In the genomic region with DNA sequence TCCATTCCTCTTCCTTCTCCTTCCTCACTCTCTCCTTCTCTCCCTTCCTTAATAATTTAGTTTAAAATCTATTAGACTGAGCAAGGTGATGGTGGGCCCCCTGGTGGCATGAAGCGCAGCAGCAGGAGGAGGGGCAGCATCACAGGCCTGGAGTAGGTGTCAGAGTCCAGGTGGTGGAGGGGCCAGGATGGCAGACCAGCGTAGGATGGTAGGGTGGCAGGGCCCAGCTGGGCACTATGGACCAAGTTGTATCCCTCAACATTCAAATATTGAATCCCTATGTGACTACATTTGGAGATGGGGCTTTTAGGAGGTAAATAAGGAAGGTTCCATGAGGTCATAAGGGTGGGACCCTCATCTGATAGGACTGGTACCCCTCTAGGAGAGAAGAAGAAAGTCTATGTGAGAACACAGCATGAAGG, we compare ENCODE assay signal across 8 cellular contexts.
A peak's percentile ranks its signal among the peaks of the same experiment; 100 is the strongest.
DNase-seq lines count a peak whose midpoint lies in the region; ATAC-seq, FAIRE-seq and TF ChIP-seq lines count a peak whose summit lies in the region.

No MANE protein-coding gene starts in this region.

- TF ChIP-seq POLR2A in thyroid gland (IDR thresholded peaks at IDR 0.05) (no peak), GM12892 (IDR thresholded peaks at IDR 0.05; ENCODE audit: low read depth, low read length) (no peak)

- peaks cover 0 to 7% (median 5%) of the 10 kb centered on the region in 5 donors for H3K27me3 Mint-ChIP-seq in naive thymus-derived CD4-positive, alpha-beta T cell

- peaks cover 0 to 6% (median 4%) of the 10 kb centered on the region in 7 donors for H3K4me1 Mint-ChIP-seq in naive thymus-derived CD4-positive, alpha-beta T cell

- H3K4me3 ChIP-seq in epithelial cell of esophagus (ENCODE audit: low read length), result no peak overlapping the region
- no peak overlapping the region for H3K4me3 ChIP-seq in naive thymus-derived CD4-positive, alpha-beta T cell (ENCODE audit: low read length)
- H3K4me3 ChIP-seq in thyroid gland (replicated peaks in 1 of 3), result no peak overlapping the region

- H3K27ac Mint-ChIP-seq in naive thymus-derived CD4-positive, alpha-beta T cell, result peak overlapping the region in 6 of 9 donors; percentile 3 to 69 (median 26)

- H3K9me3 ChIP-seq in naive thymus-derived CD4-positive, alpha-beta T cell (ENCODE audit: control insufficient read depth in 2 of 3, low read length in 3 of 3), result no peaks in the 10 kb centered on the region
- no peaks in the 10 kb centered on the region for H3K9me3 ChIP-seq in thyroid gland

- FAIRE-seq in GM12892 (lab: Jason Lieb, UNC), result no peak

- POLR2A ChIA-PET in naive thymus-derived CD4-positive, alpha-beta T cell (lab: Charles Lee), result interaction anchor here (0.6 to 0.8 kb wide), 2 partner anchors 36 to 181 kb away, joined by 3 read pairs; no protein-coding TSS in a partner anchor

- no peak overlapping the region for H3K4me3 Mint-ChIP-seq in naive thymus-derived CD4-positive, alpha-beta T cell

- H3K36me3 ChIP-seq in naive thymus-derived CD4-positive, alpha-beta T cell (ENCODE audit: control insufficient read depth in 2 of 3, insufficient read depth in 3 of 3, low read length in 3 of 3), result no peaks in the 10 kb centered on the region
- no peaks in the 10 kb centered on the region for H3K36me3 ChIP-seq in thyroid gland

- WGBS in thyroid gland, 2 donors, result 36 to 42% methylated on average over 2 of the region's 2 CpGs

- TF ChIP-seq CTCF in epithelial cell of esophagus (IDR thresholded peaks at IDR 0.05; ENCODE audit: insufficient read depth, low read depth, low read length, missing control alignments) (peak; percentile 88), thyroid gland (IDR thresholded peaks at IDR 0.05) (peak; percentile 57 to 92 (median 82))

- ATAC-seq in naive thymus-derived CD4-positive, alpha-beta T cell, result peak; percentile 85

- H3K27me3 ChIP-seq in naive thymus-derived CD4-positive, alpha-beta T cell (ENCODE audit: control insufficient read depth in 2 of 2, insufficient read depth in 2 of 2, low read length in 2 of 2), result no peaks in the 10 kb centered on the region
- H3K27me3 ChIP-seq in thyroid gland, result no peaks in the 10 kb centered on the region

- CTCF ChIA-PET in naive thymus-derived CD4-positive, alpha-beta T cell (lab: Charles Lee), result interaction anchor here (0.7 to 3.7 kb wide), 10 partner anchors 36 to 243 kb away, joined by 3 to 25 read pairs (median 4); no protein-coding TSS in a partner anchor

- DNase-seq in GM03348 (ENCODE audit: low spot score) (peak; percentile 73), NCI-H526 treated with DMSO at 0.1 percent for 48 hours (lab: John Stamatoyannopoulos, UW) (peak; percentile 35), epithelial cell of esophagus (ENCODE audit: low read depth) (peak; percentile 66), thyroid gland (peak; percentile 69 to 76), DMS79 (lab: John Stamatoyannopoulos, UW) (no peak), GM12892 (ENCODE audit: insufficient read length) (no peak)
- DNase-seq in activated CD8-positive, alpha-beta memory T cell treated with anti-CD3 and anti-CD28 coated beads, Interleukin-2, amount 50 U/mL, for 1 hour (ENCODE audit: extremely low read depth), result peak; percentile 19
- DNase-seq in naive thymus-derived CD4-positive, alpha-beta T cell, result peak; percentile 24 to 70 (median 52)

- peaks cover 0 to 2% (median 0%) of the 10 kb centered on the region in 5 donors for H3K36me3 Mint-ChIP-seq in naive thymus-derived CD4-positive, alpha-beta T cell

- H3K27ac ChIP-seq in naive thymus-derived CD4-positive, alpha-beta T cell (ENCODE audit: low read depth, low read length), result no peak overlapping the region
- H3K27ac ChIP-seq in thyroid gland, result no peak overlapping the region

- H3K9me3 Mint-ChIP-seq in naive thymus-derived CD4-positive, alpha-beta T cell, result peaks cover 0 to 9% (median 0%) of the 10 kb centered on the region in 11 donors

- H3K4me1 ChIP-seq in naive thymus-derived CD4-positive, alpha-beta T cell (ENCODE audit: control insufficient read depth in 2 of 2, insufficient read depth in 2 of 2, low read length in 2 of 2), result no peaks in the 10 kb centered on the region
- H3K4me1 ChIP-seq in thyroid gland, result no peaks in the 10 kb centered on the region

- intact Hi-C loops in naive thymus-derived CD4-positive, alpha-beta T cell (cut with micrococcal nuclease), result loop anchor here (1.0 to 10.0 kb wide), 8 partner anchors 34 to 226 kb away; partner anchors contain the start of gene PDE9A (in 1 of the 2)
- intact Hi-C loops in thyroid gland (cut with DNase I), result loop anchor here (5.0 kb wide), 2 partner anchors 166 to 226 kb away; partner anchors contain the start of gene PDE9A

Comparison
In these comparisons a context has a peak if more than half of its experiments do, and no peak if none do; other contexts are left out.
1. DNase-seq: peak in GM03348 (single experiment), NCI-H526 treated with DMSO at 0.1 percent for 48 hours (single experiment), activated CD8-positive, alpha-beta memory T cell treated with anti-CD3 and anti-CD28 coated beads, Interleukin-2, amount 50 U/mL, for 1 hour (single experiment), epithelial cell of esophagus (single experiment), naive thymus-derived CD4-positive, alpha-beta T cell (9 of 9) and thyroid gland (2 of 2); none in DMS79 (single experiment) and GM12892 (single experiment).